26 cellular contexts compared by ENCODE assay signal in the genomic region with DNA sequence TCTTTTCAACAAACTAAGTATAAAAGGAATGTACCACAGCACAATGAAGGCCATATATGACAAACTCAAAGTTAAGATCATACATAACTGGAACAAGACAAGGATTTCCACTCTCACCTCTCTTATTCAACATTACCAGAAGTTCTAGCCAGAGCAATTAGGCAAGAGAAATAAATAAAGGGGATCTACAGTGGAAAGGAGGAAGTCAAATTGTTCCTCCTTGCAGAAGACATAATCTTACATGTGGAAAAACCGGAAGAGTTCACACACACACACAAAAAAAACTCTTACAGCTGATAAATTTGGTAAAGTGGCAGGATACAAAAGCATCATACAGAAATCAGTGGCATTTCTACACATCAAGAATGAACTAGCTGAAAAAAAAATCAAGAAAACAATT.
"Had no signal": no experiment of that assay in that cellular context is flagged by ENCODE, and none has a peak within 500 bp of the region (broad histone marks: within the 10 kb centered on the region; RNA-seq: fewer than 3 reads in every experiment).

No MANE protein-coding gene starts in this region.

- DNase-seq: activated B cell treated with CpG ODN at 0.5 μM for 24 hours; activated CD4-positive, alpha-beta memory T cell treated with anti-CD3 and anti-CD28 coated beads for 36 hours; activated CD4-positive, alpha-beta T cell treated with anti-CD3 and anti-CD28 coated beads for 4 hours; activated CD4-positive, alpha-beta T cell treated with anti-CD3 and anti-CD28 coated beads, Interleukin-2, amount 50 U/mL, for 1 hour; activated CD4-positive, CD25-positive, alpha-beta regulatory T cell treated with anti-CD3 and anti-CD28 coated beads, Interleukin-2, amount 50 U/mL, for 72 hours; activated CD8-positive, alpha-beta memory T cell treated with anti-CD3 and anti-CD28 coated beads, Interleukin-2, amount 50 U/mL, for 4 hours; activated gamma-delta T cell treated with Interleukin-2 at 50 U/mL for 16 hours; activated naive CD4-positive, alpha-beta T cell treated with anti-CD3 and anti-CD28 coated beads for 36 hours; activated T-cell treated with anti-CD3 and anti-CD28 coated beads for 4 hours; activated T-cell treated with anti-CD3 and anti-CD28 coated beads, Interleukin-2, amount 50 U/mL, for 4 hours; adrenal gland; body of pancreas; NCI-H1048; NCI-H1105 treated with DMSO at 0.1 percent for 48 hours; NCI-H1436; NCI-H1694; NCI-H1930; NCI-H2081 treated with DMSO at 0.1 percent for 48 hours; NCI-H345; NCI-H524 treated with DMSO at 0.1 percent for 48 hours; Right ventricle myocardium superior; SJCRH30; SW 1271; T-helper 1 cell; T-helper 2 cell; T-helper 9 cell had no signal
